15 cellular contexts compared by ENCODE assay signal in the genomic region with DNA sequence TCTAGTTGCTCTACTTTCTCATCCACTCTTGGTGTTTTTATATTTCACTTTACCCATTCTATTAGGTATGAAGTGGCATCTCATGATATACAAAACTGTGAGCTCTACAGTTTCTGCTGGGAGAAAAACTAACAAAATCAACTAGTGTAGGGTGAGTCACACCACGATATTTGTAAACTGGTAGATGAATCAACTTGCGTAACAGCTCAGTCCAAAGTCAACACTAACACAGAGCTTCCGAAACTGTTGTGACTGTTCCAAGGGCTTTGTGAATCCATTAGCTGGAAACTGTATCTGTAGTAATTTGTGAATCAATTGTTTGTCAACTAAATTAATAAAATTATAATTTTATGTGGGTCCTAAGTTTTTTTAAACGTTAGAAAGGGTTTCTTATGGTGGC.
A peak's percentile ranks its signal among the peaks of the same experiment; 100 is the strongest.
DNase-seq lines count a peak whose midpoint lies in the region; ATAC-seq and TF ChIP-seq lines count a peak whose summit lies in the region.
"Had no signal": no experiment of that assay in that cellular context is flagged by ENCODE, and none has a peak within 500 bp of the region (broad histone marks: within the 10 kb centered on the region; RNA-seq: fewer than 3 reads in every experiment).

No MANE protein-coding gene starts in this region.

- intact Hi-C loops in uterus (cut with DNase I; ENCODE audit: low total_unique reads), result no loop called here

- TF ChIP-seq CTCF in RWPE2 (IDR thresholded peaks at IDR 0.05; ENCODE audit: poor library complexity, severe bottlenecking) (no peak), fibroblast of lung (conservative IDR thresholded peaks at IDR 0.05 in 1 of 2, IDR thresholded peaks at IDR 0.05 in 1 of 2; ENCODE audit: low read depth in 1 of 2, low read length in 2 of 2) (no peak), uterus (IDR thresholded peaks at IDR 0.05) (no peak)

- TF ChIP-seq POLR2A in uterus (IDR thresholded peaks at IDR 0.05), result no peak

- H3K9me3 ChIP-seq in RWPE2 (ENCODE audit: severe bottlenecking) (no peaks in the 10 kb centered on the region), fibroblast of lung (ENCODE audit: control insufficient read depth, insufficient read depth, low read depth, low read length) (no peaks in the 10 kb centered on the region), uterus (no peaks in the 10 kb centered on the region)

- H4K20me1 ChIP-seq in fibroblast of lung (ENCODE audit: control insufficient read depth, extremely low read depth, insufficient read depth, low read length), result no peaks in the 10 kb centered on the region

- no peaks in the 10 kb centered on the region for H3K36me3 ChIP-seq in RWPE2 (ENCODE audit: low read depth)
- H3K36me3 ChIP-seq in fibroblast of lung (ENCODE audit: control insufficient read depth, insufficient read depth, low read length), result no peaks in the 10 kb centered on the region
- no peaks in the 10 kb centered on the region for H3K36me3 ChIP-seq in uterus

- H3K27ac ChIP-seq in RWPE2 (ENCODE audit: poor library complexity, severe bottlenecking) (no peak overlapping the region), fibroblast of lung (ENCODE audit: insufficient read depth, low read length) (no peak overlapping the region), uterus (no peak overlapping the region)

- no peaks in the 10 kb centered on the region for H3K79me2 ChIP-seq in fibroblast of lung (ENCODE audit: control insufficient read depth, insufficient read depth, low read length)

- peak; percentile 97 for ATAC-seq in RWPE2 (ENCODE audit: low read depth)
- ATAC-seq in activated CD4-positive, CD25-positive, alpha-beta regulatory T cell treated with anti-CD3 and anti-CD28 coated beads, Interleukin-2, amount 50 U/mL, for 24 hours, result no peak
- ATAC-seq: T-cell had no signal

- DNase-seq in H4 (ENCODE audit: low spot score), result peak; percentile 85
- DNase-seq in RWPE2 (ENCODE audit: low spot score), result no peak
- peak; percentile 80 to 87 for DNase-seq in fibroblast of lung (ENCODE audit: low read depth in 2 of 2)
- DNase-seq in skeletal muscle cell (ENCODE audit: low read depth), result peak; percentile 45
- no peak for DNase-seq in OCI-M2 (lab: John Stamatoyannopoulos, UW; ENCODE audit: unreplicated experiment)
- no peak for DNase-seq in cortex of kidney (lab: John Stamatoyannopoulos, UW)
- DNase-seq in uterus, result no peak
- DNase-seq: activated CD4-positive, alpha-beta memory T cell treated with anti-CD3 and anti-CD28 coated beads, Interleukin-2, amount 10 ng/mL, durations not matched to agents 7 days and 5 days; DMS79; Karpas-422; left cardiac atrium; NCI-H82; nucleus accumbens; T-cell had no signal

- H3K4me3 ChIP-seq in RWPE2 (ENCODE audit: severe bottlenecking), result no peak overlapping the region
- no peak overlapping the region for H3K4me3 ChIP-seq in fibroblast of lung (replicated peaks in 1 of 4; ENCODE audit: control extremely low read depth in 1 of 4, insufficient read depth in 1 of 4, low read depth in 3 of 4, low read length in 4 of 4)
- H3K4me3 ChIP-seq in skeletal muscle cell (ENCODE audit: low read depth, low read length), result no peak overlapping the region
- H3K4me3 ChIP-seq in uterus, result no peak overlapping the region

- H2AFZ ChIP-seq in fibroblast of lung (ENCODE audit: low read length), result no peak overlapping the region

- no peaks in the 10 kb centered on the region for H3K27me3 ChIP-seq in RWPE2 (ENCODE audit: insufficient read depth, poor library complexity, severe bottlenecking)
- H3K27me3 ChIP-seq in fibroblast of lung (ENCODE audit: control insufficient read depth, insufficient read depth, low read length), result no peaks in the 10 kb centered on the region
- no peaks in the 10 kb centered on the region for H3K27me3 ChIP-seq in uterus

- H3K4me2 ChIP-seq in fibroblast of lung (ENCODE audit: extremely low read depth, insufficient read depth, low read length), result no peak overlapping the region

- H3K9ac ChIP-seq in fibroblast of lung (ENCODE audit: insufficient read depth, low read length), result no peak overlapping the region

- H3K4me1 ChIP-seq in RWPE2 (ENCODE audit: insufficient read depth, poor library complexity, severe bottlenecking) (peaks cover 3% of the 10 kb centered on the region), fibroblast of lung (ENCODE audit: control insufficient read depth, extremely low read depth, insufficient read depth, low read length) (no peaks in the 10 kb centered on the region), uterus (no peaks in the 10 kb centered on the region)

Comparison
In these comparisons a context has a peak if more than half of its experiments do, and no peak if none do; other contexts are left out.
1. DNase-seq: peak in H4 (single experiment), fibroblast of lung (2 of 2) and skeletal muscle cell (single experiment); none in RWPE2 (single experiment), OCI-M2 (single experiment), cortex of kidney (single experiment) and uterus (0 of 2).